8 cellular contexts compared by ENCODE assay signal in the genomic region with DNA sequence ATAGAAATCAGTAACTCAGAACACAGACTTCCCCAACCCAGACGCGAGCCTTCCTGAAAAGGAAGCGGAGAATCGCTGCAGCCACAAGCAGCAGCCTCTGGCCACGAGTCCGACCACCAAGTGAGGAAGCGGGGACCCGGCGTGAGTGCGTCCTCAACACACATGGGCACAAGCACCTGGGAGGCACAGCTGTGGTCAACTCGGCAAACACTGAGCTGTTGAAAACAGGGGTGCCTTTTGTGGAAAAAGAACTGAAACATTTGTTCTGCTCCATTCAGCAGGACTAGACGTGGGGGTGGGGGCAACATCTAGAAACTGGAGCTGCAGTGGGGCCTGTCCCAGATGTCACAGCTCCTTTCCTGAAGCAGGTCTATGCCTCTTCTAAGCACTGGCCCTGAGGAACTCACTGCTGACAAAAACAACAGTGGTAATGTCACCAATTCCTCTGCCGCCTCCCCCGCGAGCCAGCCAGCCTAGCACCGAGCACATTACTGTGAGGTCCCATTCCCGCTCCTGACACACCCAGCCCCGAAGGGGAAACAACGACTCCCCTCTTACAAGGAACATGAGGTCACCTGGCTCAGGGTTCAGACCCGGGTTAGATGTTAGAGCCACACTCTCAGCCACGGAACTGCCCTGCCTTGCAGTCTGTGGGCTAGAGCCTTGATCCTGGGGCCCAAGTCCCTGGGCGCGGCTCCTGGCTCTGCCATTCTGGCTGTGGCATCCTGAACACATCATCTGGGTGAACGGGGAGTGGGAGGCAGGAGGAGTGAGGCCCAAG. TPM values are rescaled to one million over a fixed set of nuclear protein-coding genes. Genes with fewer than 3 reads are reported as not detected.
DNase-seq lines count a peak whose midpoint lies in the region; ATAC-seq and TF ChIP-seq lines count a peak whose summit lies in the region.

No MANE protein-coding gene starts in this region.

- no peaks in the 10 kb centered on the region for H3K9me3 Mint-ChIP-seq in osteocyte (ENCODE audit: unreplicated experiment)

- no peak overlapping the region for H2BK12ac ChIP-seq in neuronal stem cell (ENCODE audit: low read length)

- H3K4ac ChIP-seq in neuronal stem cell (ENCODE audit: low read length) (no peak overlapping the region), mesendoderm (ENCODE audit: low read depth, low read length) (no peak overlapping the region)

- H4K8ac ChIP-seq in neuronal stem cell (ENCODE audit: low read depth, low read length) (no peak overlapping the region), mesendoderm (ENCODE audit: low read depth, low read length) (no peak overlapping the region)

- no peak for TF ChIP-seq CTCF in osteocyte (IDR thresholded peaks at IDR 0.05)

- no peak overlapping the region for H4K91ac ChIP-seq in neuronal stem cell (ENCODE audit: low read depth, low read length, poor library complexity)

- H3K79me2 ChIP-seq in mesendoderm (ENCODE audit: control insufficient read depth, insufficient read depth, low read length) = no peaks in the 10 kb centered on the region

- H3K27me3 ChIP-seq in neuronal stem cell (ENCODE audit: control insufficient read depth in 3 of 3, insufficient read depth in 3 of 3, low read depth in 1 of 3, low read length in 3 of 3) (no peaks in the 10 kb centered on the region), mesendoderm (ENCODE audit: insufficient read depth, low read length, poor library complexity) (no peaks in the 10 kb centered on the region)

- H3K4me1 ChIP-seq in neuronal stem cell (ENCODE audit: control insufficient read depth in 2 of 2, insufficient read depth in 1 of 2, low read depth in 1 of 2, low read length in 2 of 2) (peaks cover 7 to 9% of the 10 kb centered on the region in 2 donors), mesendoderm (ENCODE audit: control insufficient read depth, low read depth, low read length) (no peaks in the 10 kb centered on the region)

- no peak overlapping the region for H3K27ac Mint-ChIP-seq in osteocyte (ENCODE audit: unreplicated experiment)

- H3K9ac ChIP-seq in neuronal stem cell (ENCODE audit: low read depth, low read length, poor library complexity) (no peak overlapping the region), mesendoderm (ENCODE audit: low read length) (no peak overlapping the region)

- no peak overlapping the region for H2BK5ac ChIP-seq in neuronal stem cell (ENCODE audit: low read length)
- no peak overlapping the region for H2BK5ac ChIP-seq in mesendoderm (ENCODE audit: low read length)

- no peak overlapping the region for H2AK5ac ChIP-seq in neuronal stem cell (ENCODE audit: low read depth, low read length)
- no peak overlapping the region for H2AK5ac ChIP-seq in mesendoderm (ENCODE audit: low read length)

- H3K9me3 ChIP-seq in neuronal stem cell (replicated peaks in 1 of 2; ENCODE audit: control insufficient read depth in 2 of 2, insufficient read depth in 1 of 2, low read depth in 1 of 2, low read length in 2 of 2) = no peaks in the 10 kb centered on the region

- H2BK15ac ChIP-seq in neuronal stem cell (ENCODE audit: low read length) (no peak overlapping the region), mesendoderm (replicated peaks; ENCODE audit: low read depth) (no peak overlapping the region)

- H3K27ac ChIP-seq in neuronal stem cell (replicated peaks; ENCODE audit: low read length) = no peak overlapping the region
- no peak overlapping the region for H3K27ac ChIP-seq in mesendoderm (ENCODE audit: low read depth, low read length)

- no peak overlapping the region for H3K56ac ChIP-seq in mesendoderm (ENCODE audit: low read length)

- peak; percentile 48 for DNase-seq in activated naive CD4-positive, alpha-beta T cell treated with anti-CD3 and anti-CD28 coated beads, Interleukin-2, amount 50 U/mL, for 16 hours
- peak; percentile 36 to 43 for DNase-seq in stimulated activated CD4-positive, alpha-beta T cell treated with anti-CD3 and anti-CD28 coated beads, Interleukin-4, amount 100 ng/mL, for 4 hours
- DNase-seq in NCI-H1105 treated with DMSO at 0.1 percent for 48 hours (lab: John Stamatoyannopoulos, UW) (no peak), neuronal stem cell (ENCODE audit: low spot score) (no peak), osteocyte (ENCODE audit: extremely low spot score, unreplicated experiment) (no peak), mesendoderm (no peak)

- peaks cover 19% of the 10 kb centered on the region for H3K4me1 Mint-ChIP-seq in osteocyte (ENCODE audit: unreplicated experiment)

- H3K4me3 ChIP-seq in neuronal stem cell (ENCODE audit: low read length in 2 of 2) = no peak overlapping the region
- no peak overlapping the region for H3K4me3 ChIP-seq in mesendoderm (ENCODE audit: low read length)

- no peak overlapping the region for H3K4me3 Mint-ChIP-seq in osteocyte (ENCODE audit: unreplicated experiment)

- WGBS in neuronal stem cell (ENCODE audit: extremely low coverage in 2 of 2, insufficient read length in 2 of 2, insufficient replicate concordance in 1 of 2), 2 donors = no CpG with 5 or more reads among the region's 24 CpGs
- WGBS in mesendoderm (ENCODE audit: extremely low coverage, insufficient coverage, low lambda C conversion rate) = no CpG with 5 or more reads among the region's 24 CpGs

- peak; percentile 51 for ATAC-seq in GM19372 (IDR thresholded peaks at IDR 0.05; ENCODE audit: low read depth, unreplicated experiment)
- ATAC-seq in HG03457 (IDR thresholded peaks at IDR 0.05; ENCODE audit: unreplicated experiment) = peak; percentile 53

- no peaks in the 10 kb centered on the region for H3K27me3 Mint-ChIP-seq in osteocyte (ENCODE audit: unreplicated experiment)

- H3K36me3 Mint-ChIP-seq in osteocyte (ENCODE audit: unreplicated experiment) = no peaks in the 10 kb centered on the region

- H3K79me1 ChIP-seq in neuronal stem cell (ENCODE audit: low read depth, low read length) (peaks cover 1% of the 10 kb centered on the region), mesendoderm (ENCODE audit: low read length) (no peaks in the 10 kb centered on the region)

- no peak overlapping the region for H2AFZ ChIP-seq in neuronal stem cell (ENCODE audit: low read length)

- H3K4me2 ChIP-seq in neuronal stem cell (ENCODE audit: insufficient read depth, low read length, poor library complexity, severe bottlenecking) (no peak overlapping the region), mesendoderm (ENCODE audit: low read length) (no peak overlapping the region)

- H2BK120ac ChIP-seq in neuronal stem cell (ENCODE audit: low read depth, low read length) = no peak overlapping the region
- H2BK120ac ChIP-seq in mesendoderm (ENCODE audit: low read depth, low read length) = no peak overlapping the region

- no peak overlapping the region for H3K14ac ChIP-seq in neuronal stem cell (ENCODE audit: low read length)

- H3K18ac ChIP-seq in neuronal stem cell (ENCODE audit: low read length) = no peak overlapping the region
- H3K18ac ChIP-seq in mesendoderm (ENCODE audit: low read length) = no peak overlapping the region

- no peak overlapping the region for H3K23ac ChIP-seq in neuronal stem cell (ENCODE audit: low read depth, low read length, poor library complexity)
- H3K23ac ChIP-seq in mesendoderm (ENCODE audit: low read length) = no peak overlapping the region

- H3K36me3 ChIP-seq in neuronal stem cell (replicated peaks in 1 of 2; ENCODE audit: control insufficient read depth in 2 of 2, insufficient read depth in 2 of 2, low read length in 2 of 2) = peaks cover 9 to 48% of the 10 kb centered on the region in 2 donors
- no peaks in the 10 kb centered on the region for H3K36me3 ChIP-seq in mesendoderm (ENCODE audit: control insufficient read depth, insufficient read depth, low read length)

- H4K5ac ChIP-seq in mesendoderm (ENCODE audit: low read length) = no peak overlapping the region

RNA-seq across cellular contexts. Expression of a gene that starts 28.9 kb away (rescaled TPM):
- 5.1 TPM for polyA plus RNA-seq in neuronal stem cell (2013, experiment 1 of 2)
- polyA plus RNA-seq in neuronal stem cell (2013, experiment 2 of 2) = 4.5 TPM
- total RNA-seq in osteocyte = 8.3 and 10.3 TPM in 2 replicates
- polyA plus RNA-seq in mesendoderm (2013, experiment 1 of 2) = 5.4 TPM
- polyA plus RNA-seq in mesendoderm (2013, experiment 2 of 2) = 4.7 TPM

RNA-seq across cellular contexts. Expression of a gene that starts 36.3 kb away (rescaled TPM):
- polyA plus RNA-seq in neuronal stem cell (2013, experiment 1 of 2) = 54.4 TPM
- polyA plus RNA-seq in neuronal stem cell (2013, experiment 2 of 2) = 52.8 TPM
- 26.4 and 28.3 TPM in 2 replicates for total RNA-seq in osteocyte
- polyA plus RNA-seq in mesendoderm (2013, experiment 1 of 2) = 28.5 TPM
- polyA plus RNA-seq in mesendoderm (2013, experiment 2 of 2) = 28.2 TPM

Comparison
In these comparisons a context has a peak if more than half of its experiments do, and no peak if none do; other contexts are left out.
1. DNase-seq: peak in activated naive CD4-positive, alpha-beta T cell treated with anti-CD3 and anti-CD28 coated beads, Interleukin-2, amount 50 U/mL, for 16 hours (single experiment) and stimulated activated CD4-positive, alpha-beta T cell treated with anti-CD3 and anti-CD28 coated beads, Interleukin-4, amount 100 ng/mL, for 4 hours (2 of 2); none in NCI-H1105 treated with DMSO at 0.1 percent for 48 hours (single experiment), neuronal stem cell (single experiment), osteocyte (single experiment) and mesendoderm (single experiment).